In genomic region chr6:54291738-54292137, GRCh38 we compare ENCODE assay signal across 9 cellular contexts. TPM values are rescaled to one million over a fixed set of nuclear protein-coding genes. Genes with fewer than 3 reads are reported as not detected.
DNase-seq lines count a peak whose midpoint lies in the region; ATAC-seq, FAIRE-seq and TF ChIP-seq lines count a peak whose summit lies in the region.
"Had no signal": no experiment of that assay in that cellular context is flagged by ENCODE, and none has a peak within 500 bp of the region (broad histone marks: within the 10 kb centered on the region; RNA-seq: fewer than 3 reads in every experiment).

No MANE protein-coding gene starts in this region.

- TF ChIP-seq CTCF in D721Med (IDR thresholded peaks at IDR 0.05; ENCODE audit: insufficient read depth, missing control alignments), result no peak

- H3K4me3 Mint-ChIP-seq in activated T-cell treated with anti-CD3 and anti-CD28 coated beads, Interleukin-2, amount 50 U/mL, for 4 hours, result no peak overlapping the region
- no peak overlapping the region for H3K4me3 Mint-ChIP-seq in stimulated activated naive CD8-positive, alpha-beta T cell treated with anti-CD3 and anti-CD28 coated beads, Interleukin-15, Interleukin-2, amounts not matched to agents 100 ng/mL and 50 ng/mL, for 24 hours
- H3K4me3 Mint-ChIP-seq: activated CD4-positive, alpha-beta T cell treated with anti-CD3 and anti-CD28 coated beads, Interleukin-2, amount 10 ng/mL, durations not matched to agents 24 days and 14 days had no signal

- peak overlapping the region; percentile 63 for H3K27ac Mint-ChIP-seq in stimulated activated naive CD8-positive, alpha-beta T cell treated with anti-CD3 and anti-CD28 coated beads, Interleukin-15, Interleukin-2, amounts not matched to agents 100 ng/mL and 50 ng/mL, for 24 hours

- H3K4me1 Mint-ChIP-seq in activated T-cell treated with anti-CD3 and anti-CD28 coated beads, Interleukin-2, amount 50 U/mL, for 4 hours (ENCODE audit: low read depth), result peaks cover 2% of the 10 kb centered on the region
- H3K4me1 Mint-ChIP-seq in stimulated activated naive CD8-positive, alpha-beta T cell treated with anti-CD3 and anti-CD28 coated beads, Interleukin-15, Interleukin-2, amounts not matched to agents 100 ng/mL and 50 ng/mL, for 24 hours (ENCODE audit: low read depth), result peaks cover 25% of the 10 kb centered on the region

- peak; percentile 61 to 62 for ATAC-seq in activated T-cell treated with anti-CD3 and anti-CD28 coated beads, Interleukin-2, amount 50 U/mL, for 4 hours
- peak; percentile 95 for ATAC-seq in HG02973 (IDR thresholded peaks at IDR 0.05; ENCODE audit: unreplicated experiment)
- peak; percentile 7; the same call in 1 of the 3 replicates for ATAC-seq in SK-N-SH treated with all-trans-retinoic acid at 6 μM for 48 hours

- no peaks in the 10 kb centered on the region for H3K27me3 Mint-ChIP-seq in activated T-cell treated with anti-CD3 and anti-CD28 coated beads, Interleukin-2, amount 50 U/mL, for 4 hours (ENCODE audit: low read depth)
- H3K27me3 Mint-ChIP-seq in stimulated activated naive CD8-positive, alpha-beta T cell treated with anti-CD3 and anti-CD28 coated beads, Interleukin-15, Interleukin-2, amounts not matched to agents 100 ng/mL and 50 ng/mL, for 24 hours, result no peaks in the 10 kb centered on the region
- H3K27me3 Mint-ChIP-seq: activated CD4-positive, alpha-beta T cell treated with anti-CD3 and anti-CD28 coated beads, Interleukin-2, amount 10 ng/mL, durations not matched to agents 24 days and 14 days had no signal

- no peak for DNase-seq in activated T-cell treated with anti-CD3 and anti-CD28 coated beads, Interleukin-2, amount 50 U/mL, for 4 hours
- no peak for DNase-seq in activated T-cell treated with anti-CD3 and anti-CD28 coated beads, Interleukin-2, amount 50 U/mL, for 48 hours
- DNase-seq in D721Med (ENCODE audit: insufficient read length, low spot score) (no peak), NCI-H2107 treated with DMSO at 0.1 percent for 48 hours (lab: John Stamatoyannopoulos, UW; ENCODE audit: unreplicated experiment) (no peak)
- DNase-seq in stimulated activated CD4-positive, alpha-beta T cell treated with anti-CD3 and anti-CD28 coated beads, Interleukin-1b, Interleukin-23, amount 100 ng/mL, for 48 hours, result no peak
- DNase-seq: activated CD4-positive, alpha-beta T cell treated with anti-CD3 and anti-CD28 coated beads, Interleukin-2, amount 10 ng/mL, durations not matched to agents 24 days and 14 days had no signal

- no peaks in the 10 kb centered on the region for H3K36me3 Mint-ChIP-seq in activated T-cell treated with anti-CD3 and anti-CD28 coated beads, Interleukin-2, amount 50 U/mL, for 4 hours (ENCODE audit: insufficient read depth)
- no peaks in the 10 kb centered on the region for H3K36me3 Mint-ChIP-seq in stimulated activated naive CD8-positive, alpha-beta T cell treated with anti-CD3 and anti-CD28 coated beads, Interleukin-15, Interleukin-2, amounts not matched to agents 100 ng/mL and 50 ng/mL, for 24 hours (ENCODE audit: low read depth)

- H3K9me3 Mint-ChIP-seq in activated T-cell treated with anti-CD3 and anti-CD28 coated beads, Interleukin-2, amount 50 U/mL, for 4 hours, result peaks cover 10% of the 10 kb centered on the region
- H3K9me3 Mint-ChIP-seq in stimulated activated naive CD8-positive, alpha-beta T cell treated with anti-CD3 and anti-CD28 coated beads, Interleukin-15, Interleukin-2, amounts not matched to agents 100 ng/mL and 50 ng/mL, for 24 hours, result peaks cover 20% of the 10 kb centered on the region

- no peak for FAIRE-seq in D721Med (lab: Jason Lieb, UNC)

TF ChIP-seq in SK-N-SH treated with all-trans-retinoic acid at 6 μM for 48 hours, 23 proteins besides CTCF, POLR2A, EP300 and RAD21:
- TF ChIP-seq ISL1 (CRISPR knock-in tag; IDR thresholded peaks at IDR 0.05) (no peak), TOX (CRISPR knock-in tag; IDR thresholded peaks at IDR 0.05; ENCODE audit: borderline replicate concordance) (0 out of 2 replicates have a peak, but pooled peaks have one; percentile 15)

RNA-seq across cellular contexts. Expression of gene TINAG, which starts 16.5 kb away (rescaled TPM):
- total RNA-seq in activated T-cell treated with anti-CD3 and anti-CD28 coated beads, Interleukin-2, amount 50 U/mL, for 4 hours, result not detected
- total RNA-seq: activated CD4-positive, alpha-beta T cell treated with anti-CD3 and anti-CD28 coated beads, Interleukin-2, amount 10 ng/mL, durations not matched to agents 24 days and 14 days had no signal

Comparison
In these comparisons a context has a peak if more than half of its experiments do, and no peak if none do; other contexts are left out.
1. ATAC-seq: peak in every context shown above with its lines; median percentile 95 in HG02973; 62 in activated T-cell treated with anti-CD3 and anti-CD28 coated beads, Interleukin-2, amount 50 U/mL, for 4 hours; 7 in SK-N-SH treated with all-trans-retinoic acid at 6 μM for 48 hours.